In the genomic region with DNA sequence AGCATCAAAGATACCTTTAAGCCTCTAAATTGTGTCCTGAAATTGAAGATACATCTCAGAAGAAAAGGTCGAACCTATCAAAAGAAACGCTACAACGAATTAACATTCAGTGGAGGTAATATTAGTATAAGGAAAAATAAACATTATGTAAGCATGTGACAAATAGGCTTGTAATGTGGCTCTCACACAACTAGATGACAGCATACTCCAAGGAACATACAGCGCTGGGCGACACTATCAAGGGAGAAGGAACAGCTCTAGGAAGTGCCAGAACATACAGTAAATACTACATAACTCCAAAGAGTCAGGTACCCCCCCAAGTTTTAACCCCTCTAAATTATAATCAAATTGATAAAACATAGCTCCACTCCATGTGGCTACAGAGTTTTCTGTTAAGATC, we compare ENCODE assay signal across 8 cellular contexts.
DNase-seq lines count a peak whose midpoint lies in the region; ATAC-seq, FAIRE-seq and TF ChIP-seq lines count a peak whose summit lies in the region.

No MANE protein-coding gene starts in this region.

- H3K36me3 ChIP-seq in astrocyte (ENCODE audit: insufficient read depth, low read length): no peaks in the 10 kb centered on the region

- no peak overlapping the region for H3K4me3 ChIP-seq in astrocyte (ENCODE audit: insufficient read depth, low read depth, low read length)

- H3K27ac ChIP-seq in astrocyte (ENCODE audit: low read depth, low read length): no peak overlapping the region

- DNase-seq in NCI-H187 treated with DMSO at 0.1 percent for 48 hours (lab: John Stamatoyannopoulos, UW): peak; percentile 5
- DNase-seq in NCI-H187 (lab: John Stamatoyannopoulos, UW): no peak
- peak; percentile 80 for DNase-seq in NCI-H2227 (lab: John Stamatoyannopoulos, UW; ENCODE audit: unreplicated experiment)
- peak; percentile 22 for DNase-seq in astrocyte (ENCODE audit: low read depth)
- DNase-seq in medulla oblongata (ENCODE audit: extremely low spot score): peak; percentile 56
- DNase-seq in activated effector memory CD4-positive, alpha-beta T cell treated with anti-CD3 and anti-CD28 coated beads, Interleukin-2, amount 50 U/mL, for 16 hours: no peak

- no peaks in the 10 kb centered on the region for H3K79me2 ChIP-seq in astrocyte (ENCODE audit: insufficient read depth, low read length)

- H3K27me3 Mint-ChIP-seq in astrocyte (ENCODE audit: low read depth, unreplicated experiment): peaks cover 5% of the 10 kb centered on the region

- no peak overlapping the region for H3K4me2 ChIP-seq in astrocyte (ENCODE audit: low read length)

- H3K27me3 ChIP-seq in astrocyte (ENCODE audit: insufficient read depth, low read length): peaks cover 10% of the 10 kb centered on the region

- H3K36me3 Mint-ChIP-seq in astrocyte (ENCODE audit: low read depth, unreplicated experiment): no peaks in the 10 kb centered on the region

- no peak overlapping the region for H2AFZ ChIP-seq in astrocyte (ENCODE audit: low read depth, low read length)

- no peak for FAIRE-seq in astrocyte (lab: Jason Lieb, UNC)

- no peak overlapping the region for H3K4me3 Mint-ChIP-seq in astrocyte (ENCODE audit: unreplicated experiment)

- H4K20me1 ChIP-seq in astrocyte (ENCODE audit: insufficient read depth, low read length): no peaks in the 10 kb centered on the region

- no peaks in the 10 kb centered on the region for H3K9me3 ChIP-seq in astrocyte (ENCODE audit: insufficient read depth, low read depth, low read length)

- H3K27ac Mint-ChIP-seq in astrocyte (ENCODE audit: unreplicated experiment): no peak overlapping the region

- TF ChIP-seq CTCF in astrocyte (IDR thresholded peaks at IDR 0.05; ENCODE audit: insufficient read depth, low read depth, low read length): peak; percentile 35

- H3K9me3 Mint-ChIP-seq in astrocyte (ENCODE audit: unreplicated experiment): peaks cover 5% of the 10 kb centered on the region

- H3K4me1 ChIP-seq in astrocyte (ENCODE audit: insufficient read depth, low read length): no peaks in the 10 kb centered on the region

- H3K9ac ChIP-seq in astrocyte (ENCODE audit: low read length): no peak overlapping the region

- no peak for ATAC-seq in GM18498 (IDR thresholded peaks at IDR 0.05; ENCODE audit: unreplicated experiment)
- ATAC-seq in GM19452 (IDR thresholded peaks at IDR 0.05; ENCODE audit: unreplicated experiment): no peak

- peaks cover 6% of the 10 kb centered on the region for H3K4me1 Mint-ChIP-seq in astrocyte (ENCODE audit: low read depth, unreplicated experiment)

Comparison
In these comparisons a context has a peak if more than half of its experiments do, and no peak if none do; other contexts are left out.
1. DNase-seq: peak in NCI-H187 treated with DMSO at 0.1 percent for 48 hours (single experiment), NCI-H2227 (single experiment), astrocyte (single experiment) and medulla oblongata (single experiment); none in NCI-H187 (0 of 2) and activated effector memory CD4-positive, alpha-beta T cell treated with anti-CD3 and anti-CD28 coated beads, Interleukin-2, amount 50 U/mL, for 16 hours (single experiment).